16 cellular contexts compared by ENCODE assay signal in the genomic region with DNA sequence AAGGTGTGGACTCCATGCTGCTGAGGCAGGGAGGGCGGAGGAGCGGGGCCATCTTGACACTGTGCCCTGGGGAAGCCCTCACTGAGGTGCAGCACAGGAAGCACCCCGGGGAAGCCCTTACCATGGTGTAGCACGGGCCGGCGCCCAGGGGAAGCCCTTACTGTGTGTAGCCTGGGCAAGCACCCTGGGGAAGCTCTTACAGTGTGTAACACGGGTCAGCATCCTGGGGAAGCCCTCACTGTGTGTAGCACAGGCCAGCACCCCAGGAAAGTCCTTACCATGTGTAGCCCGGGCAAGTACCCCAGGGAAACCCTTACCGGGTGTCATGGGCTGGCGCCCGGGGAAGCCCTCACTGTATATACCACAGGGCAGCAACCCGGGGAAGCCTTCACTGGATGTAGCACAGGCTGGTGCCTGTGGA.
DNase-seq lines count a peak whose midpoint lies in the region; ATAC-seq and TF ChIP-seq lines count a peak whose summit lies in the region.
"Had no signal": no experiment of that assay in that cellular context is flagged by ENCODE, and none has a peak within 500 bp of the region (broad histone marks: within the 10 kb centered on the region; RNA-seq: fewer than 3 reads in every experiment).

No MANE protein-coding gene starts in this region.

- H3K27me3 ChIP-seq in upper lobe of right lung, result no peaks in the 10 kb centered on the region

- TF ChIP-seq CTCF in upper lobe of right lung (IDR thresholded peaks at IDR 0.05) (no peak), GM13977 (IDR thresholded peaks at IDR 0.05; ENCODE audit: extremely low read depth, insufficient read depth, missing control alignments) (no peak)

- H3K27ac ChIP-seq in upper lobe of right lung, result no peak overlapping the region

- H3K9me3 ChIP-seq in upper lobe of right lung, result no peaks in the 10 kb centered on the region
- H3K9me3 ChIP-seq: MG63 had no signal

- peaks cover 4% of the 10 kb centered on the region for H3K9me3 Mint-ChIP-seq in activated naive CD4-positive, alpha-beta T cell treated with anti-CD3 and anti-CD28 coated beads for 36 hours
- no peaks in the 10 kb centered on the region for H3K9me3 Mint-ChIP-seq in central memory CD8-positive, alpha-beta T cell
- peaks cover 0 to 17% (median 3%) of the 10 kb centered on the region in 9 donors for H3K9me3 Mint-ChIP-seq in naive thymus-derived CD8-positive, alpha-beta T cell

- H3K27ac Mint-ChIP-seq in activated naive CD4-positive, alpha-beta T cell treated with anti-CD3 and anti-CD28 coated beads for 36 hours, result no peak overlapping the region
- no peak overlapping the region for H3K27ac Mint-ChIP-seq in central memory CD8-positive, alpha-beta T cell (ENCODE audit: low read depth)
- no peak overlapping the region for H3K27ac Mint-ChIP-seq in naive thymus-derived CD8-positive, alpha-beta T cell

- CTCF ChIA-PET in activated naive CD4-positive, alpha-beta T cell treated with anti-CD3 and anti-CD28 coated beads for 36 hours (lab: Charles Lee), result no interaction called here

- no peaks in the 10 kb centered on the region for H3K4me1 Mint-ChIP-seq in activated naive CD4-positive, alpha-beta T cell treated with anti-CD3 and anti-CD28 coated beads for 36 hours (ENCODE audit: low read depth)
- no peaks in the 10 kb centered on the region for H3K4me1 Mint-ChIP-seq in central memory CD8-positive, alpha-beta T cell
- H3K4me1 Mint-ChIP-seq in naive thymus-derived CD8-positive, alpha-beta T cell, result peaks cover 0 to 7% (median 4%) of the 10 kb centered on the region in 4 donors

- POLR2A ChIA-PET in naive thymus-derived CD8-positive, alpha-beta T cell (lab: Charles Lee), result no interaction called here

- DNase-seq in activated naive CD4-positive, alpha-beta T cell treated with anti-CD3 and anti-CD28 coated beads for 36 hours, result peak; percentile 37
- DNase-seq in activated naive CD4-positive, alpha-beta T cell (lab: John Stamatoyannopoulos, UW), result no peak
- no peak for DNase-seq in central memory CD8-positive, alpha-beta T cell (ENCODE audit: low spot score in 2 of 2)
- peak in 4 of 10 donors; percentile 8 to 39 (median 28) for DNase-seq in naive thymus-derived CD8-positive, alpha-beta T cell
- DNase-seq in upper lobe of right lung (no peak), GM13977 (ENCODE audit: low spot score) (no peak)
- DNase-seq: C1 segment of cervical spinal cord, GF-D8, MG63, NCI-H1092 treated with DMSO at 0.1 percent for 48 hours, NCI-H1694 treated with DMSO at 0.1 percent for 48 hours, NCI-H446, NCI-H69, RPMI8226 had no signal

- peak; percentile 28 for ATAC-seq in central memory CD8-positive, alpha-beta T cell (replicated peaks; ENCODE audit: extremely low read depth, poor library complexity, severe bottlenecking)
- peak; percentile 42 to 97 for ATAC-seq in naive thymus-derived CD8-positive, alpha-beta T cell
- ATAC-seq in upper lobe of right lung (peak; percentile 6), GM18498 (IDR thresholded peaks at IDR 0.05; ENCODE audit: unreplicated experiment) (no peak), GM21529 (IDR thresholded peaks at IDR 0.05; ENCODE audit: unreplicated experiment) (no peak)

- no peak overlapping the region for H3K4me3 Mint-ChIP-seq in activated naive CD4-positive, alpha-beta T cell treated with anti-CD3 and anti-CD28 coated beads for 36 hours
- no peak overlapping the region for H3K4me3 Mint-ChIP-seq in central memory CD8-positive, alpha-beta T cell
- peak overlapping the region in 2 of 10 donors; percentile 35 to 36 for H3K4me3 Mint-ChIP-seq in naive thymus-derived CD8-positive, alpha-beta T cell

- H3K36me3 ChIP-seq in upper lobe of right lung, result no peaks in the 10 kb centered on the region
- H3K36me3 ChIP-seq: MG63 had no signal

- intact Hi-C loops in activated naive CD4-positive, alpha-beta T cell treated with anti-CD3 and anti-CD28 coated beads for 36 hours (cut with micrococcal nuclease), result no loop called here
- intact Hi-C loops in upper lobe of right lung (cut with DNase I), result no loop called here

- in situ Hi-C loops in GM13977 (cut with MboI; ENCODE audit: low pct_unique_long_range_greater_than_20kb, low sequenced_read_pairs, unreplicated experiment), result no loop called here

- H3K27me3 Mint-ChIP-seq in activated naive CD4-positive, alpha-beta T cell treated with anti-CD3 and anti-CD28 coated beads for 36 hours (ENCODE audit: low read depth), result peaks cover 15% of the 10 kb centered on the region
- H3K27me3 Mint-ChIP-seq in central memory CD8-positive, alpha-beta T cell, result peaks cover 58% of the 10 kb centered on the region
- H3K27me3 Mint-ChIP-seq in naive thymus-derived CD8-positive, alpha-beta T cell, result peaks cover 0 to 29% (median 20%) of the 10 kb centered on the region in 5 donors

- H3K36me3 Mint-ChIP-seq in activated naive CD4-positive, alpha-beta T cell treated with anti-CD3 and anti-CD28 coated beads for 36 hours (ENCODE audit: low read depth), result no peaks in the 10 kb centered on the region
- H3K36me3 Mint-ChIP-seq in central memory CD8-positive, alpha-beta T cell (ENCODE audit: insufficient read depth), result no peaks in the 10 kb centered on the region
- no peaks in the 10 kb centered on the region for H3K36me3 Mint-ChIP-seq in naive thymus-derived CD8-positive, alpha-beta T cell

- H3K4me3 ChIP-seq in upper lobe of right lung, result no peak overlapping the region
- H3K4me3 ChIP-seq: MG63 had no signal

- no peaks in the 10 kb centered on the region for H3K4me1 ChIP-seq in upper lobe of right lung

Comparison
In these comparisons a context has a peak if more than half of its experiments do, and no peak if none do; other contexts are left out.
1. ATAC-seq: peak in central memory CD8-positive, alpha-beta T cell (single experiment), naive thymus-derived CD8-positive, alpha-beta T cell (2 of 2) and upper lobe of right lung (single experiment); none in GM18498 (single experiment) and GM21529 (single experiment).